Comparison of ENCODE assay signal across 19 cellular contexts in genomic region chr10:49141541-49142332, GRCh38. TPM values are rescaled to one million over a fixed set of nuclear protein-coding genes. Genes with fewer than 3 reads are reported as not detected.
DNase-seq lines count a peak whose midpoint lies in the region; ATAC-seq and TF ChIP-seq lines count a peak whose summit lies in the region.
"Had no signal": no experiment of that assay in that cellular context is flagged by ENCODE, and none has a peak within 500 bp of the region (broad histone marks: within the 10 kb centered on the region; RNA-seq: fewer than 3 reads in every experiment).

No MANE protein-coding gene starts in this region.

- no peak overlapping the region for H3K9ac ChIP-seq in colonic mucosa (ENCODE audit: low read depth in 2 of 2, low read length in 2 of 2)

- H3K4me1 ChIP-seq in colonic mucosa = no peaks in the 10 kb centered on the region

- H3K36me3 ChIP-seq in colonic mucosa = no peaks in the 10 kb centered on the region

- H3K27me3 ChIP-seq in colonic mucosa = no peaks in the 10 kb centered on the region

- H3K9me3 ChIP-seq in colonic mucosa = no peaks in the 10 kb centered on the region

- TF ChIP-seq CTCF in colonic mucosa (IDR thresholded peaks at IDR 0.05) = no peak

- intact Hi-C loops in colonic mucosa (cut with DNase I) = no loop called here

- H3K4me3 ChIP-seq in colonic mucosa = no peak overlapping the region

- ATAC-seq in GM18868 (IDR thresholded peaks at IDR 0.05; ENCODE audit: unreplicated experiment) (peak; percentile 67), GM21447 (IDR thresholded peaks at IDR 0.05; ENCODE audit: unreplicated experiment) (peak; percentile 80), HG02943 (IDR thresholded peaks at IDR 0.05; ENCODE audit: low read depth, unreplicated experiment) (peak; percentile 78)
- ATAC-seq: activated CD8-positive, alpha-beta T cell treated with anti-CD3 and anti-CD28 coated beads for 36 hours; activated T-cell treated with anti-CD3 and anti-CD28 coated beads, Interleukin-2, amount 50 U/mL, for 72 hours; esophagus mucosa; left ventricle myocardium superior; right cardiac atrium; T-helper 17 cell had no signal

- peak; percentile 8 for DNase-seq in ecto neural progenitor cell (ENCODE audit: low spot score)
- DNase-seq in colonic mucosa = no peak
- DNase-seq in 8988T = no peak
- DNase-seq in NCI-H2029 (lab: John Stamatoyannopoulos, UW) = no peak
- DNase-seq in activated CD4-positive, alpha-beta T cell treated with anti-CD3 and anti-CD28 coated beads for 1 hour = no peak
- DNase-seq: activated CD8-positive, alpha-beta T cell treated with anti-CD3 and anti-CD28 coated beads for 36 hours; activated T-cell treated with anti-CD3 and anti-CD28 coated beads, Interleukin-2, amount 50 U/mL, for 72 hours; KBM-7; left ventricle myocardium superior; NCI-H2081 treated with DMSO at 0.1 percent for 48 hours; NCI-H524 treated with DMSO at 0.1 percent for 48 hours; occipital lobe; right cardiac atrium; T-helper 17 cell had no signal

- no peak overlapping the region for H3K27ac ChIP-seq in colonic mucosa

RNA-seq across cellular contexts. Expression of gene FAM170B, which starts 7.9 kb away (rescaled TPM):
- total RNA-seq in colonic mucosa = not detected
- total RNA-seq: activated CD8-positive, alpha-beta T cell treated with anti-CD3 and anti-CD28 coated beads for 36 hours; bronchial epithelial cell; esophagus mucosa; left ventricle myocardium superior; occipital lobe; right cardiac atrium; T-helper 17 cell had no signal

RNA-seq across cellular contexts. Expression of gene VSTM4, which starts 26.4 kb away (rescaled TPM):
- 1 to 10 TPM; 1.2 to 3.1 TPM for total RNA-seq in colonic mucosa
- total RNA-seq: T-helper 17 cell had no signal

RNA-seq across cellular contexts. Expression of gene TMEM273, which starts 46.5 kb away (rescaled TPM):
- total RNA-seq in colonic mucosa = 1 to 10 TPM; 3.4 to 5.1 TPM
- total RNA-seq: bronchial epithelial cell had no signal
